8 cellular contexts compared by ENCODE assay signal in genomic region chr2:71223767-71224333, GRCh38. TPM values are rescaled to one million over a fixed set of nuclear protein-coding genes. Genes with fewer than 3 reads are reported as not detected.
DNase-seq lines count a peak whose midpoint lies in the region; ATAC-seq, FAIRE-seq and TF ChIP-seq lines count a peak whose summit lies in the region.

No MANE protein-coding gene starts in this region.

- peaks cover 0 to 2% (median 0%) of the 10 kb centered on the region in 4 donors for H3K36me3 ChIP-seq in liver (ENCODE audit: control insufficient read depth in 4 of 4, insufficient read depth in 3 of 4, low read depth in 1 of 4, low read length in 3 of 4)

- no peak overlapping the region for H3K27ac ChIP-seq in liver (ENCODE audit: low read depth in 1 of 2, low read length in 2 of 2)

- H3K27me3 ChIP-seq in liver (ENCODE audit: control insufficient read depth in 4 of 4, insufficient read depth in 4 of 4, low read length in 3 of 4): no peaks in the 10 kb centered on the region

- no peak for TF ChIP-seq POLR2A in H54 (IDR thresholded peaks at IDR 0.05; ENCODE audit: low read depth, low read length)

- H3K4me1 Mint-ChIP-seq in stimulated activated memory B cell treated with anti-CD40 and anti-IgM and Interleukin-4, amounts not matched to agents 10 μg/mL and 1 μg/mL and 100 μg/mL, for 72 hours: peaks cover 43% of the 10 kb centered on the region

- peaks cover 15% of the 10 kb centered on the region for H3K36me3 Mint-ChIP-seq in stimulated activated memory B cell treated with anti-CD40 and anti-IgM and Interleukin-4, amounts not matched to agents 10 μg/mL and 1 μg/mL and 100 μg/mL, for 72 hours

- WGBS in liver: 14% methylated on average over 3 of the region's 3 CpGs

- H3K4me1 ChIP-seq in liver (ENCODE audit: control insufficient read depth in 4 of 4, insufficient read depth in 4 of 4, low read length in 3 of 4): peaks cover 0 to 27% (median 16%) of the 10 kb centered on the region in 4 donors

- no peak overlapping the region for H3K27ac Mint-ChIP-seq in stimulated activated memory B cell treated with anti-CD40 and anti-IgM and Interleukin-4, amounts not matched to agents 10 μg/mL and 1 μg/mL and 100 μg/mL, for 72 hours

- TF ChIP-seq RAD21 in liver (IDR thresholded peaks at IDR 0.05): peak; percentile 85

- H3K9ac ChIP-seq in liver (ENCODE audit: low read depth in 1 of 2, low read length in 2 of 2): no peak overlapping the region

- no peak for ATAC-seq in stimulated activated memory B cell treated with anti-CD40 and anti-IgM and Interleukin-4, amounts not matched to agents 10 μg/mL and 1 μg/mL and 100 μg/mL, for 72 hours
- ATAC-seq in GM21528 (IDR thresholded peaks at IDR 0.05; ENCODE audit: low FRiP score, unreplicated experiment): no peak

- H3K4me3 ChIP-seq in liver (ENCODE audit: low read depth in 1 of 3, low read length in 3 of 3): no peak overlapping the region

- no peaks in the 10 kb centered on the region for H3K9me3 Mint-ChIP-seq in stimulated activated memory B cell treated with anti-CD40 and anti-IgM and Interleukin-4, amounts not matched to agents 10 μg/mL and 1 μg/mL and 100 μg/mL, for 72 hours

- no peak overlapping the region for H3K4me3 Mint-ChIP-seq in stimulated activated memory B cell treated with anti-CD40 and anti-IgM and Interleukin-4, amounts not matched to agents 10 μg/mL and 1 μg/mL and 100 μg/mL, for 72 hours

- DNase-seq in AG20443 (ENCODE audit: low spot score): peak; percentile 44
- DNase-seq in H54 (ENCODE audit: insufficient read length, low spot score): peak; percentile 13
- peak; percentile 91 for DNase-seq in NCI-H82 (lab: John Stamatoyannopoulos, UW)
- peak; percentile 95 for DNase-seq in cerebellar cortex (ENCODE audit: low spot score)
- DNase-seq in GM19240 (ENCODE audit: insufficient read length, low spot score): no peak

- peak; percentile 45 for FAIRE-seq in H54 (lab: Jason Lieb, UNC)

- H3K9me3 ChIP-seq in liver (ENCODE audit: control insufficient read depth in 4 of 4, low read length in 3 of 4): no peaks in the 10 kb centered on the region

- TF ChIP-seq CTCF in liver (IDR thresholded peaks at IDR 0.05; ENCODE audit: low read depth, low read length, missing input control): peak; percentile 46

- H3K27me3 Mint-ChIP-seq in stimulated activated memory B cell treated with anti-CD40 and anti-IgM and Interleukin-4, amounts not matched to agents 10 μg/mL and 1 μg/mL and 100 μg/mL, for 72 hours: no peaks in the 10 kb centered on the region

TF ChIP-seq in liver, 16 proteins besides CTCF, POLR2A, EP300 and RAD21:
- no peak for TF ChIP-seq TAF1 (conservative IDR thresholded peaks at IDR 0.05)
- peak in 1 of 2 donors; percentile 58 for TF ChIP-seq RXRA (IDR thresholded peaks at IDR 0.05)
- TF ChIP-seq HNF4A (conservative IDR thresholded peaks at IDR 0.05): peak; percentile 8 to 67
- TF ChIP-seq FOXA2 (IDR thresholded peaks at IDR 0.05): no peak
- no peak for TF ChIP-seq NR2F2 (IDR thresholded peaks at IDR 0.05)
- TF ChIP-seq JUND (IDR thresholded peaks at IDR 0.05): peak in 1 of 2 donors; percentile 15

RNA-seq across cellular contexts. Expression of gene PAIP2B, which starts 3.1 kb away (rescaled TPM):
- total RNA-seq in liver: 10 to 100 TPM; 10.9 to 28.6 TPM
- polyA plus RNA-seq in liver: 10 to 100 TPM in 1 of 2 donors, 1 to 10 TPM in 1; 4.8 to 10.2 TPM
